Comparison of ENCODE assay signal across 29 cellular contexts in genomic region chr5:119814655-119815054, GRCh38.
"Had no signal": no experiment of that assay in that cellular context is flagged by ENCODE, and none has a peak within 500 bp of the region (broad histone marks: within the 10 kb centered on the region; RNA-seq: fewer than 3 reads in every experiment).

No MANE protein-coding gene starts in this region.

- H3K9me3 ChIP-seq: adrenal gland, body of pancreas, breast epithelium, Peyer's patch, SJSA1, SK-N-SH had no signal

- H3K27me3 ChIP-seq: adrenal gland, body of pancreas, breast epithelium, Peyer's patch, SJSA1 had no signal

- FAIRE-seq: astrocyte, TTC549 had no signal

- H3K36me3 ChIP-seq: adrenal gland, breast epithelium, Peyer's patch, SJSA1 had no signal

- DNase-seq: activated CD4-positive, alpha-beta T cell treated with anti-CD3 and anti-CD28 coated beads for 36 hours; activated CD4-positive, alpha-beta T cell treated with anti-CD3 and anti-CD28 coated beads, Interleukin-2, amount 10 ng/mL, durations not matched to agents 7 days and 5 days; activated CD4-positive, alpha-beta T cell treated with anti-CD3 and anti-CD28 coated beads, Interleukin-2, amount 50 U/mL, for 48 hours; activated CD8-positive, alpha-beta T cell treated with anti-CD3 and anti-CD28 coated beads, Interleukin-2, amount 10 ng/mL, durations not matched to agents 7 days and 5 days; activated gamma-delta T cell; activated naive CD4-positive, alpha-beta T cell treated with Interleukin-2 at 50 U/mL for 16 hours; activated T-cell treated with anti-CD3 and anti-CD28 coated beads, Interleukin-2, amount 50 U/mL, for 24 hours; adrenal gland; body of pancreas; NCI-H1092 treated with DMSO at 0.1 percent for 48 hours; NCI-H1417 treated with DMSO at 0.1 percent for 48 hours; NCI-H187 treated with DMSO at 0.1 percent for 48 hours; NCI-H2081; NCI-H2171 treated with DMSO at 0.1 percent for 48 hours; NCI-H2227 treated with DMSO at 0.1 percent for 48 hours; NCI-H446; NCI-H510A treated with DMSO at 0.1 percent for 48 hours; NCI-H526 treated with DMSO at 0.1 percent for 48 hours; PC-3; Peyer's patch; RPMI8226; SHP77 treated with DMSO at 0.1 percent for 48 hours; SK-N-SH had no signal

- ATAC-seq: activated CD4-positive, alpha-beta T cell treated with anti-CD3 and anti-CD28 coated beads for 36 hours; activated CD4-positive, CD25-positive, alpha-beta regulatory T cell treated with anti-CD3 and anti-CD28 coated beads, Interleukin-2, amount 50 U/mL, for 24 hours; activated CD8-positive, alpha-beta T cell treated with anti-CD3 and anti-CD28 coated beads, Interleukin-2, amount 10 ng/mL, durations not matched to agents 7 days and 5 days; body of pancreas; PC-3 had no signal

- H3K4me2 ChIP-seq: SK-N-SH had no signal

- H3K9ac ChIP-seq: SK-N-SH had no signal

- H3K27ac ChIP-seq: adrenal gland, body of pancreas, breast epithelium, coronary artery, Peyer's patch, SJSA1 had no signal

- H3K4me1 ChIP-seq: adrenal gland, body of pancreas, breast epithelium, Peyer's patch, SJSA1 had no signal

- H3K4me3 ChIP-seq: adrenal gland, body of pancreas, breast epithelium, coronary artery, Peyer's patch, SJSA1 had no signal
